In the genomic region with DNA sequence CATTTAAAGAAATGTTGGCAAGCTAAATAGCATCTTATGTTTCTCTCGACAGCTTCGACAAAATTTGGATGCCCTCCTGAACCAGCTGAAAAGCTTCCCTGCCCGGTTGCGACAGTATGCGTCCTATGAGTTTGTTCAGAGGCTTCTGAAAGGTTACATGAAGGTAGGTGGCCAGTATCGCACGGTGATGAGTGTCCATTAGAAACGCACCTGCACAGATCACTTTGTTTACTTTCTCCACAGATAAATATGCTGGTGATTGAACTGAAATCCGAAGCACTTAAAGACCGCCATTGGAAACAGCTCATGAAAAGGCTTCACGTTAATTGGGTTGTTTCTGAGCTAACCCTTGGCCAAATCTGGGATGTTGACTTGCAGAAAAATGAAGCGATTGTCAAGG, we compare ENCODE assay signal across 1 cellular context.
TF ChIP-seq lines count a peak whose summit lies in the region.

No MANE protein-coding gene starts in this region.

TF ChIP-seq in IMR-90, 13 proteins besides CTCF, POLR2A, EP300 and RAD21 (continued from another document):
- TF ChIP-seq CHD1 (IDR thresholded peaks at IDR 0.05; ENCODE audit: low read depth, low read length) (no peak), SMC3 (IDR thresholded peaks at IDR 0.05; ENCODE audit: low read depth, low read length) (no peak), RFX5 (IDR thresholded peaks at IDR 0.05; ENCODE audit: low read depth, low read length) (no peak), MAZ (IDR thresholded peaks at IDR 0.05; ENCODE audit: borderline replicate concordance, low read depth, low read length) (no peak), NFE2L2 (IDR thresholded peaks at IDR 0.05; ENCODE audit: low read depth, low read length) (no peak), RCOR1 (IDR thresholded peaks at IDR 0.05; ENCODE audit: insufficient replicate concordance, low read length) (no peak), FOS (IDR thresholded peaks at IDR 0.05; ENCODE audit: low read depth, low read length) (no peak), MAFK (IDR thresholded peaks at IDR 0.05; ENCODE audit: low read depth, low read length) (no peak)
- TF ChIP-seq, protein P1, sequence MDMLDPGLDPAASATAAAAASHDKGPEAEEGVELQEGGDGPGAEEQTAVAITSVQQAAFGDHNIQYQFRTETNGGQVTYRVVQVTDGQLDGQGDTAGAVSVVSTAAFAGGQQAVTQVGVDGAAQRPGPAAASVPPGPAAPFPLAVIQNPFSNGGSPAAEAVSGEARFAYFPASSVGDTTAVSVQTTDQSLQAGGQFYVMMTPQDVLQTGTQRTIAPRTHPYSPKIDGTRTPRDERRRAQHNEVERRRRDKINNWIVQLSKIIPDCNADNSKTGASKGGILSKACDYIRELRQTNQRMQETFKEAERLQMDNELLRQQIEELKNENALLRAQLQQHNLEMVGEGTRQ (IDR thresholded peaks at IDR 0.05; ENCODE audit: low read depth, low read length), result no peak
